ENCODE assay signal across 17 cellular contexts in the genomic region with DNA sequence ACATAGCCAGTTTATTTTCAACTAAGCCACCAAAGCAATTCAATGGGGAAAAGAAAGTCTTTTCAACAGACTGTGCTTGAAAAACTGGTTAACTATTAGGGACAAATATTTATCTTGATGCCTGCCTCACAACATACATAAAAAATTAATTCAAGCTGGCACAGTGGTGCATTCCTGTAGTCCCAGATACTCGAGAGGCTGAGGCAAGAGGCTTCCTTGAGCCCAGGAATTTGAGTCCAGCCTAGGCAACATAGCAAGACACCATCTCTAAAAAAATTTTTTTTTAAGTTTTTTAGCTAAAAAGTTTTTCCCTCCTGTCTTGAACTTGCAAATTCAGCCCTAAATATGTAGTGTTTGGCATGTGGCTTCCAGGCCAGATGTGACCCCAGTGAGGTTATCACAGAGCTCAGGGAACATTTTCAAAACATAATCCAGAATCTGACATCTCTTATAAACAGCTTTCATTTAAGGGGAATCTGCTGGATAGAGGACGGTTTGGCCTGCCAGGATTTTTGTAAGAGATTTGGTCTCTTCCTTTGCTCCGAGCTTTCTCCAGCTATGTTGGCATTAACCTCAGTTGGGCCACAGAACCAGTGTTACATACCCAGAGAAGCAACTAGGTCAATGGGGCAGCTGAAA. TPM values are rescaled to one million over a fixed set of nuclear protein-coding genes. Genes with fewer than 3 reads are reported as not detected.
A peak's percentile ranks its signal among the peaks of the same experiment; 100 is the strongest.
DNase-seq lines count a peak whose midpoint lies in the region; ATAC-seq and TF ChIP-seq lines count a peak whose summit lies in the region.
"Had no signal": no experiment of that assay in that cellular context is flagged by ENCODE, and none has a peak within 500 bp of the region (broad histone marks: within the 10 kb centered on the region; RNA-seq: fewer than 3 reads in every experiment).

No MANE protein-coding gene starts in this region.

- H3K4me3 ChIP-seq in adipocyte (ENCODE audit: low read length) = peak overlapping the region; percentile 25
- no peak overlapping the region for H3K4me3 ChIP-seq in tibial nerve
- H3K4me3 ChIP-seq: SK-N-MC had no signal

- peaks cover 7% of the 10 kb centered on the region for H3K27me3 Mint-ChIP-seq in nephron progenitor cell (ENCODE audit: low read depth, poor library complexity)

- H3K4me1 Mint-ChIP-seq in nephron progenitor cell = peaks cover 56% of the 10 kb centered on the region
- H3K4me1 Mint-ChIP-seq: activated CD8-positive, alpha-beta memory T cell treated with anti-CD3 and anti-CD28 coated beads, Interleukin-2, amount 10 ng/mL, durations not matched to agents 7 days and 5 days; activated naive CD4-positive, alpha-beta T cell treated with anti-CD3 and anti-CD28 coated beads, Interleukin-2, amount 50 U/mL, for 24 hours; CD14-positive monocyte had no signal

- H3K36me3 Mint-ChIP-seq in nephron progenitor cell (ENCODE audit: low read depth) = peaks cover 15% of the 10 kb centered on the region
- H3K36me3 Mint-ChIP-seq: activated CD8-positive, alpha-beta memory T cell treated with anti-CD3 and anti-CD28 coated beads, Interleukin-2, amount 10 ng/mL, durations not matched to agents 7 days and 5 days; CD14-positive monocyte had no signal

- H3K36me3 ChIP-seq in adipocyte (ENCODE audit: control insufficient read depth, insufficient read depth, low read length, severe bottlenecking) (no peaks in the 10 kb centered on the region), tibial nerve (no peaks in the 10 kb centered on the region)

- intact Hi-C loops in Right ventricle myocardium superior (cut with DNase I) = no loop called here

- peak; percentile 72 for DNase-seq in adipocyte (ENCODE audit: low read depth)
- DNase-seq in Right ventricle myocardium superior = peak; percentile 64
- DNase-seq in nephron progenitor cell = no peak
- peak in 1 of 2 donors; percentile 37 for DNase-seq in tibial nerve (ENCODE audit: low spot score in 2 of 2)
- DNase-seq in DMS114 treated with DMSO at 0.1 percent for 48 hours (lab: John Stamatoyannopoulos, UW; ENCODE audit: unreplicated experiment) = no peak
- DNase-seq: activated CD8-positive, alpha-beta memory T cell treated with anti-CD3 and anti-CD28 coated beads, Interleukin-2, amount 10 ng/mL, durations not matched to agents 7 days and 5 days; cerebellar nuclear complex; erythroblast; stimulated activated CD4-positive, alpha-beta T cell treated with anti-CD3 and anti-CD28 coated beads, Interleukin-15, amount 100 ng/mL, for 24 hours had no signal

- H3K27ac Mint-ChIP-seq in nephron progenitor cell = peak overlapping the region; percentile 93
- H3K27ac Mint-ChIP-seq: activated CD8-positive, alpha-beta memory T cell treated with anti-CD3 and anti-CD28 coated beads, Interleukin-2, amount 10 ng/mL, durations not matched to agents 7 days and 5 days; activated naive CD4-positive, alpha-beta T cell treated with anti-CD3 and anti-CD28 coated beads, Interleukin-2, amount 50 U/mL, for 24 hours; CD14-positive monocyte had no signal

- H3K9me3 ChIP-seq in adipocyte (ENCODE audit: control insufficient read depth, low read length) (peaks cover 5% of the 10 kb centered on the region), tibial nerve (peaks cover 0 to 8% (median 0%) of the 10 kb centered on the region in 4 donors)

- TF ChIP-seq CTCF in nephron progenitor cell (IDR thresholded peaks at IDR 0.05) (no peak), tibial nerve (IDR thresholded peaks at IDR 0.05) (no peak)

- H3K4me1 ChIP-seq in adipocyte (ENCODE audit: control insufficient read depth, insufficient read depth, low read length) (peaks cover 53% of the 10 kb centered on the region), tibial nerve (peaks cover 0 to 21% (median 0%) of the 10 kb centered on the region in 4 donors)

- H3K27me3 ChIP-seq in adipocyte (replicated peaks; ENCODE audit: control insufficient read depth, insufficient read depth, low read length) (no peaks in the 10 kb centered on the region), tibial nerve (no peaks in the 10 kb centered on the region)

- peak overlapping the region; percentile 12 for H3K4me3 Mint-ChIP-seq in nephron progenitor cell
- H3K4me3 Mint-ChIP-seq: activated CD8-positive, alpha-beta memory T cell treated with anti-CD3 and anti-CD28 coated beads, Interleukin-2, amount 10 ng/mL, durations not matched to agents 7 days and 5 days; activated naive CD4-positive, alpha-beta T cell treated with anti-CD3 and anti-CD28 coated beads, Interleukin-2, amount 50 U/mL, for 24 hours; CD14-positive monocyte had no signal

- peaks cover 30% of the 10 kb centered on the region for H3K9me3 Mint-ChIP-seq in nephron progenitor cell

- peak in 1 of 2 donors; percentile 36 for TF ChIP-seq EP300 in tibial nerve (IDR thresholded peaks at IDR 0.05)

- peak; percentile 81 for ATAC-seq in Right ventricle myocardium superior (ENCODE audit: poor library complexity)
- ATAC-seq in GM19397 (IDR thresholded peaks at IDR 0.05; ENCODE audit: unreplicated experiment) = no peak
- ATAC-seq in GM18870 (IDR thresholded peaks at IDR 0.05; ENCODE audit: unreplicated experiment) = no peak
- ATAC-seq in HG02885 (IDR thresholded peaks at IDR 0.05; ENCODE audit: poor library complexity, unreplicated experiment) = no peak
- ATAC-seq: activated CD8-positive, alpha-beta memory T cell treated with anti-CD3 and anti-CD28 coated beads, Interleukin-2, amount 10 ng/mL, durations not matched to agents 7 days and 5 days had no signal

- peak overlapping the region; percentile 61 for H3K9ac ChIP-seq in adipocyte (ENCODE audit: low read length)

- peak overlapping the region in 3 of 4 donors; percentile 11 to 64 (median 50) for H3K27ac ChIP-seq in tibial nerve
- H3K27ac ChIP-seq: HL-60, SK-N-MC, VCaP had no signal

- TF ChIP-seq POLR2A in tibial nerve (IDR thresholded peaks at IDR 0.05) = no peak

- 48 to 53% methylated on average over 3 of the region's 3 CpGs for WGBS in tibial nerve, 2 donors

RNA-seq across cellular contexts. Expression of gene COL6A1, which starts 46.4 kb away (rescaled TPM):
- total RNA-seq in Right ventricle myocardium superior (173 TPM), tibial nerve (100 to 1,000 TPM; 356 to 669 (median 427) TPM)

Comparison
In these comparisons a context has a peak if more than half of its experiments do, and no peak if none do; other contexts are left out.
1. DNase-seq: peak in adipocyte (single experiment) and Right ventricle myocardium superior (single experiment); none in nephron progenitor cell (single experiment) and DMS114 treated with DMSO at 0.1 percent for 48 hours (single experiment).